ENCODE assay signal across 26 cellular contexts in the genomic region with DNA sequence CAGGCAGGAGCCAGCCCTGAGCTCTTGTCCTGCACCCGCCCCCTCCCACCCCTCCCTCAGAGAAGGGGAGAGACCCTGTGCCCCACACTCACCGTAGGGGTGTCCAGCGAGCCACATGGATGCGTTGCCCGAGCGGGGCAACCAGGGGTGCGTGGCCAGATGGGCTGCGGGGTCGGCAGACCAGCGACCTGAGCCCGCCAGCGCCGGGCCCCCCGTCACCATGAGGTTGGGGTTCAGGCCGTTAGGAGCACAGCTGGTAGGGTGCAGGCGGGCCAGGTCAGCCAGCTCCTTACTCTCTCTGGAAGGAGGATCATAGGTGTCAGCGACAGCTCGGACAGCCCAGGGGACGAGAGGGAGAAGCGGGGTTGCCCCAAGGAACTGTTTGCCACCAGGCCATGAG.
"Had no signal": no experiment of that assay in that cellular context is flagged by ENCODE, and none has a peak within 500 bp of the region (broad histone marks: within the 10 kb centered on the region; RNA-seq: fewer than 3 reads in every experiment).

No MANE protein-coding gene starts in this region.

- H3K27me3 ChIP-seq: colonic mucosa, foreskin keratinocyte, heart right ventricle, neutrophil, right atrium auricular region, spleen, stomach, thyroid gland, vagina had no signal

- H3K27ac ChIP-seq: colonic mucosa, epithelial cell of prostate, foreskin keratinocyte, heart right ventricle, neutrophil, parathyroid adenoma, prostate gland, right atrium auricular region, skin epidermis, spleen, thyroid gland, vagina had no signal

- H2AFZ ChIP-seq: parathyroid adenoma had no signal

- ATAC-seq: esophagus mucosa; foreskin keratinocyte; heart right ventricle; left lobe of liver; natural killer cell; stimulated activated naive B cell treated with anti-CD40 and anti-IgM and Interleukin-4, amounts not matched to agents 10 μg/mL and 1 μg/mL and 100 μg/mL, for 72 hours had no signal

- H3K9ac ChIP-seq: parathyroid adenoma had no signal

- H3K4me3 ChIP-seq: colonic mucosa, heart right ventricle, lung, prostate gland, right atrium auricular region, skin epidermis, spleen, stomach, thyroid gland, vagina had no signal

- DNase-seq: colonic mucosa; effector CD8-positive, alpha-beta T cell; endodermal cell; foreskin keratinocyte; glutamatergic neuron; heart right ventricle; hippocampal formation; immature natural killer cell; islet precursor cell; natural killer cell; spleen; stimulated activated CD4-positive, alpha-beta T cell treated with anti-CD3 and anti-CD28 coated beads, Interleukin-2, amount 100 ng/mL, for 48 hours; stimulated activated naive B cell treated with anti-CD40 and anti-IgM and Interleukin-4, amounts not matched to agents 10 μg/mL and 1 μg/mL and 100 μg/mL, for 72 hours; stomach; thyroid gland; trophoblast cell had no signal

- H3K4me1 ChIP-seq: colonic mucosa, foreskin keratinocyte, parathyroid adenoma had no signal

- H3K9me3 ChIP-seq: colonic mucosa, heart right ventricle, neutrophil, prostate gland, right atrium auricular region, spleen, stomach, thyroid gland, vagina had no signal
